ENCODE assay signal across 3 cellular contexts in genomic region chr21:36008505-36008904, GRCh38.
"Had no signal": no experiment of that assay in that cellular context is flagged by ENCODE, and none has a peak within 500 bp of the region (broad histone marks: within the 10 kb centered on the region; RNA-seq: fewer than 3 reads in every experiment).

No MANE protein-coding gene starts in this region.

- DNase-seq: GDM1, GF-D8 had no signal

- H3K4me3 ChIP-seq: GM12878 had no signal

- ATAC-seq: GM12878 had no signal
